Comparison of ENCODE assay signal across 1 cellular context in genomic region chr1:202029727-202030126, GRCh38.
A peak's percentile ranks its signal among the peaks of the same experiment; 100 is the strongest.
TF ChIP-seq lines count a peak whose summit lies in the region.

No MANE protein-coding gene starts in this region.

TF ChIP-seq in HepG2, 621 proteins besides CTCF, POLR2A, EP300 and RAD21:
- TF ChIP-seq RARA (CRISPR knock-in tag; IDR thresholded peaks at IDR 0.05), result peak; percentile 62
- TF ChIP-seq KLF16 (CRISPR knock-in tag; IDR thresholded peaks at IDR 0.05), result no peak
- TF ChIP-seq ZNF367 (CRISPR knock-in tag; IDR thresholded peaks at IDR 0.05; ENCODE audit: borderline replicate concordance), result no peak
